ENCODE assay signal across 8 cellular contexts in the genomic region with DNA sequence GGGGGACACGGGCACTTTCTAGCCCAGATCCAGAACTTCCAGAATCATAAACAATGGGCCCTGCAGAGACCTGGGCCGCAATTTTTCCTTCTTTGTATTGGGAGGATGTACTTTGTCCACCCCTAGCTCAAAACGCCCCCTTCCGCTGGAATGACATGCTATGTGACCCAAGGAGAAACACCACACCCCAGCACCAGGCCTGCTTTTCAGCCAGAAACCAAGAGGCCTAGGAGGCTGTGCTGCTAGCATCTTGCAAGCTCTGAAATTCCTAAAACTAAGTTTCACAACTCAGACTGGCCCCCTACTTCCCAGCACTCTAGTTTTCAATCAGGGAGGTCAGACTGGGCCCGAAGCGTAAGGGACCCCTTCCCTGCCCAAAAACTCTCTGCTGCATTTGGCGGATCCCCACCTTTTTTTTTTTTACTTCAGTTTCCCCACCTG. TPM values are rescaled to one million over a fixed set of nuclear protein-coding genes. Genes with fewer than 3 reads are reported as not detected.
A peak's percentile ranks its signal among the peaks of the same experiment; 100 is the strongest.
DNase-seq lines count a peak whose midpoint lies in the region; ATAC-seq and TF ChIP-seq lines count a peak whose summit lies in the region.

No MANE protein-coding gene starts in this region.

- intact Hi-C loops in activated T-helper 1 cell treated with anti-CD3 and anti-CD28 coated beads, Interleukin-12 subunit alpha, Interleukin-12 subunit beta, Interleukin-2, Interleukin-4 antibody, amounts not matched to agents 30 ng/mL and 10 ng/mL and 1 ng/mL, durations not matched to agents 14 hours and 24 hours and 36 hours (cut with micrococcal nuclease): loop anchor here (2.0 to 10.0 kb wide), 2 partner anchors 170 to 318 kb away; partner anchors contain the start of genes ARRDC2 and PIK3R2
- intact Hi-C loops in heart right ventricle (cut with DNase I): loop anchor here in 8 of 10 donors (2.0 to 10.0 kb wide), 8 partner anchors 18 to 208 kb away; partner anchors contain the start of genes JUND (in 1 of the 8), MPV17L2 (in 1 of the 8) and RAB3A (in 1 of the 8)

- ATAC-seq in heart right ventricle (peak in 3 of 8 donors; percentile 7 to 28 (median 22)), GM18519 (IDR thresholded peaks at IDR 0.05; ENCODE audit: low FRiP score, unreplicated experiment) (no peak), HG02885 (IDR thresholded peaks at IDR 0.05; ENCODE audit: poor library complexity, unreplicated experiment) (no peak)

- peak overlapping the region; percentile 95 for H3K4me3 Mint-ChIP-seq in activated T-helper 1 cell treated with anti-CD3 and anti-CD28 coated beads, Interleukin-12 subunit alpha, Interleukin-12 subunit beta, Interleukin-2, Interleukin-4 antibody, amounts not matched to agents 30 ng/mL and 10 ng/mL and 1 ng/mL, durations not matched to agents 14 hours and 24 hours and 36 hours

- H3K27ac ChIP-seq in heart right ventricle: peak overlapping the region; percentile 57 to 98 (median 92)

- H3K36me3 Mint-ChIP-seq in activated T-helper 1 cell treated with anti-CD3 and anti-CD28 coated beads, Interleukin-12 subunit alpha, Interleukin-12 subunit beta, Interleukin-2, Interleukin-4 antibody, amounts not matched to agents 30 ng/mL and 10 ng/mL and 1 ng/mL, durations not matched to agents 14 hours and 24 hours and 36 hours (ENCODE audit: low read depth): peaks cover 26% of the 10 kb centered on the region

- H3K27ac Mint-ChIP-seq in activated T-helper 1 cell treated with anti-CD3 and anti-CD28 coated beads, Interleukin-12 subunit alpha, Interleukin-12 subunit beta, Interleukin-2, Interleukin-4 antibody, amounts not matched to agents 30 ng/mL and 10 ng/mL and 1 ng/mL, durations not matched to agents 14 hours and 24 hours and 36 hours: peak overlapping the region; percentile 93

- H3K4me1 ChIP-seq in heart right ventricle: peaks cover 0 to 67% (median 61%) of the 10 kb centered on the region in 9 donors

- H3K9me3 Mint-ChIP-seq in activated T-helper 1 cell treated with anti-CD3 and anti-CD28 coated beads, Interleukin-12 subunit alpha, Interleukin-12 subunit beta, Interleukin-2, Interleukin-4 antibody, amounts not matched to agents 30 ng/mL and 10 ng/mL and 1 ng/mL, durations not matched to agents 14 hours and 24 hours and 36 hours: no peaks in the 10 kb centered on the region

- WGBS in heart right ventricle, 2 donors: 0 to 3% methylated on average over 7 of the region's 7 CpGs

- H3K4me3 ChIP-seq in GM08714 (ENCODE audit: low read length) (peak overlapping the region; percentile 90), heart right ventricle (peak overlapping the region; percentile 58 to 92 (median 78))

- no peaks in the 10 kb centered on the region for H3K36me3 ChIP-seq in heart right ventricle

- peaks cover 59% of the 10 kb centered on the region for H3K4me1 Mint-ChIP-seq in activated T-helper 1 cell treated with anti-CD3 and anti-CD28 coated beads, Interleukin-12 subunit alpha, Interleukin-12 subunit beta, Interleukin-2, Interleukin-4 antibody, amounts not matched to agents 30 ng/mL and 10 ng/mL and 1 ng/mL, durations not matched to agents 14 hours and 24 hours and 36 hours (ENCODE audit: low read depth)

- H3K27me3 ChIP-seq in heart right ventricle: no peaks in the 10 kb centered on the region

- DNase-seq in ACHN (peak; percentile 61), NCI-H146 treated with DMSO at 0.1 percent for 48 hours (lab: John Stamatoyannopoulos, UW; ENCODE audit: unreplicated experiment) (peak; percentile 41), heart right ventricle (peak in 1 of 2 donors; percentile 52), renal cortical epithelial cell (ENCODE audit: low read depth) (peak; percentile 50)
- peak; percentile 37 for DNase-seq in activated T-helper 1 cell treated with anti-CD3 and anti-CD28 coated beads, Interleukin-12 subunit alpha, Interleukin-12 subunit beta, Interleukin-2, Interleukin-4 antibody, amounts not matched to agents 30 ng/mL and 10 ng/mL and 1 ng/mL, durations not matched to agents 14 hours and 24 hours and 36 hours (ENCODE audit: low spot score)

- H3K27me3 Mint-ChIP-seq in activated T-helper 1 cell treated with anti-CD3 and anti-CD28 coated beads, Interleukin-12 subunit alpha, Interleukin-12 subunit beta, Interleukin-2, Interleukin-4 antibody, amounts not matched to agents 30 ng/mL and 10 ng/mL and 1 ng/mL, durations not matched to agents 14 hours and 24 hours and 36 hours (ENCODE audit: insufficient read depth): no peaks in the 10 kb centered on the region

- H3K9me3 ChIP-seq in heart right ventricle: no peaks in the 10 kb centered on the region

- peak in 4 of 9 donors; percentile 10 to 30 (median 17) for TF ChIP-seq CTCF in heart right ventricle (IDR thresholded peaks at IDR 0.05)

- in situ Hi-C loops in ACHN (cut with HindIII; ENCODE audit: low pct_ligation_motif_present, low pct_unique_long_range_greater_than_20kb, low sequenced_read_pairs): no loop called here

RNA-seq across cellular contexts. Expression of gene LSM4, which starts 0.5 kb away (rescaled TPM):
- total RNA-seq in activated T-helper 1 cell treated with anti-CD3 and anti-CD28 coated beads, Interleukin-12 subunit alpha, Interleukin-12 subunit beta, Interleukin-2, Interleukin-4 antibody, amounts not matched to agents 30 ng/mL and 10 ng/mL and 1 ng/mL, durations not matched to agents 14 hours and 24 hours and 36 hours: 198 and 200 TPM in 2 replicates
- 100 to 1,000 TPM in 1 of 10 donors, 10 to 100 TPM in 9; 73.2 to 114 (median 93.3) TPM for total RNA-seq in heart right ventricle
- 100 to 1,000 TPM; 135 to 163 TPM for polyA plus RNA-seq in heart right ventricle
- 115 and 223 TPM in 2 replicates for total RNA-seq in renal cortical epithelial cell

RNA-seq across cellular contexts. Expression of gene PGPEP1, which starts 18.1 kb away (rescaled TPM):
- total RNA-seq in activated T-helper 1 cell treated with anti-CD3 and anti-CD28 coated beads, Interleukin-12 subunit alpha, Interleukin-12 subunit beta, Interleukin-2, Interleukin-4 antibody, amounts not matched to agents 30 ng/mL and 10 ng/mL and 1 ng/mL, durations not matched to agents 14 hours and 24 hours and 36 hours: 17.9 and 21.5 TPM in 2 replicates
- total RNA-seq in heart right ventricle (10 to 100 TPM; 36.0 to 61.3 (median 46.8) TPM), renal cortical epithelial cell (24.0 and 33.2 TPM in 2 replicates)
- polyA plus RNA-seq in heart right ventricle: 10 to 100 TPM; 10.0 to 27.2 TPM

RNA-seq across cellular contexts. Expression of gene JUND, which starts 40.9 kb away (rescaled TPM):
- total RNA-seq in activated T-helper 1 cell treated with anti-CD3 and anti-CD28 coated beads, Interleukin-12 subunit alpha, Interleukin-12 subunit beta, Interleukin-2, Interleukin-4 antibody, amounts not matched to agents 30 ng/mL and 10 ng/mL and 1 ng/mL, durations not matched to agents 14 hours and 24 hours and 36 hours: 431 and 455 TPM in 2 replicates
- total RNA-seq in heart right ventricle: 100 to 1,000 TPM in 9 of 10 donors, 10 to 100 TPM in 1; 93.7 to 195 (median 133) TPM
- 100 to 1,000 TPM; 103 to 278 TPM for polyA plus RNA-seq in heart right ventricle
- 140 and 234 TPM in 2 replicates for total RNA-seq in renal cortical epithelial cell

RNA-seq across cellular contexts. Expression of gene IQCN, which starts 48.1 kb away (rescaled TPM):
- total RNA-seq in activated T-helper 1 cell treated with anti-CD3 and anti-CD28 coated beads, Interleukin-12 subunit alpha, Interleukin-12 subunit beta, Interleukin-2, Interleukin-4 antibody, amounts not matched to agents 30 ng/mL and 10 ng/mL and 1 ng/mL, durations not matched to agents 14 hours and 24 hours and 36 hours: 2.8 and 3.2 TPM in 2 replicates
- total RNA-seq in heart right ventricle: 1 to 10 TPM in 5 of 10 donors, under 1 TPM in 5; 0.49 to 1.5 (median 0.96) TPM
- polyA plus RNA-seq in heart right ventricle: 1 to 10 TPM in 1 of 2 donors, under 1 TPM in 1; 0.17 to 7.8 TPM
- 0.50 TPM in 1 of 2 replicates, not detected in the other for total RNA-seq in renal cortical epithelial cell
